8 cellular contexts compared by ENCODE assay signal in the genomic region with DNA sequence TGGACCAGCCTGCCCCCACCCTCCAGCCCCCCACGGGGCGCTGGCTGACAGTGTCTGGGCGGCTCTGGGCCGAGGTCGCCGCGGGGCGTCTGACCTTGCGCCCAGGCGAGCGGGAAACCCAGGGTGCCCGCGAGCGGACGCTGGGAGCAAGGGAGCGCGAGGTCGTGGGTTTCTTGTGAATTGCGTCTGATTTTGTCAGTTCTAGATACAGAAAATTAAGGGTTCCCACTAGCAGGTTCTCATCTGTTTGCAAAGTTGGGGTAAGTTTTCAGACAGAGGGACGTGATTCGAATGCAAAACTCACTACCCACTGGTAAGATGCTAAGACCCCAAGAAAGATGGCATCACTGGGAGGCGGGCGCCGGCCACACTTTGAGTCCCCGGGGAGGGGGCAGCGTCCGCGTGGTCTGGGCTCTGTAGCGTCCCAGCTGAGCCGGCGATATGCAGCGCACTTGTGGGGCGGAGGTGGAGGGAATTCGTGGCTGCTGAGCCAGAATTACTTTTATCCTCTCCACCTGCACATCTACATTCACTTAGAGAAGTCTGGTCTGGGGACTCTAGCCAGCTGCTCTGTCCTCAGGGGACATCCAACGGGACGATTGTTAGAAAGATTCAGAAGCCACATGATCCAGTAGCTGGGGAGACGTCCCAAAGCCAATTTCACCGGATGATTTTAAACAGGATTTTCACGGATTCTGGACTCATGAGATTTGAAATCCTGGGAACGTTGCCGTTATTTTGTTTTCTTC.
DNase-seq lines count a peak whose midpoint lies in the region; ATAC-seq and TF ChIP-seq lines count a peak whose summit lies in the region.

No MANE protein-coding gene starts in this region.

- H3K27me3 ChIP-seq in MM.1S (replicated peaks; ENCODE audit: insufficient read depth, low read length): no peaks in the 10 kb centered on the region; the same call in 1 of the 2 replicates
- no peaks in the 10 kb centered on the region for H3K27me3 ChIP-seq in rectal smooth muscle tissue (ENCODE audit: control insufficient read depth, insufficient read depth, low read length)

- no peaks in the 10 kb centered on the region for H3K79me2 ChIP-seq in MM.1S (ENCODE audit: low read length)

- no peak for DNase-seq in MM.1S
- DNase-seq in amygdala (lab: John Stamatoyannopoulos, UW): peak in 41 of 56 donors; percentile 7 to 59 (median 31)
- DNase-seq in hypothalamus (lab: John Stamatoyannopoulos, UW): peak in 45 of 51 donors; percentile 3 to 77 (median 34)
- DNase-seq in effector CD4-positive, alpha-beta T cell: no peak

- ATAC-seq in GM21723 (IDR thresholded peaks at IDR 0.05; ENCODE audit: unreplicated experiment) (peak; percentile 16), HG03469 (IDR thresholded peaks at IDR 0.05; ENCODE audit: unreplicated experiment) (no peak)

- H2AFZ ChIP-seq in MM.1S (ENCODE audit: low read length): peak overlapping the region; percentile 79

- peak overlapping the region; percentile 67 for H3K4me3 ChIP-seq in MM.1S (ENCODE audit: low read length)
- H3K4me3 ChIP-seq in rectal smooth muscle tissue (ENCODE audit: low read length): peak overlapping the region; percentile 75

- TF ChIP-seq CTCF in MM.1S (IDR thresholded peaks at IDR 0.05; ENCODE audit: low read length): no peak

- H3K27ac ChIP-seq in MM.1S (ENCODE audit: low read length) (no peak overlapping the region), rectal smooth muscle tissue (ENCODE audit: low read depth, low read length) (peak overlapping the region; percentile 73)

- no peaks in the 10 kb centered on the region for H3K9me2 ChIP-seq in MM.1S (replicated peaks; ENCODE audit: insufficient read depth, low read length)

- H3K36me3 ChIP-seq in ES-I3 (ENCODE audit: insufficient read depth, low read length) (no peaks in the 10 kb centered on the region), MM.1S (replicated peaks; ENCODE audit: insufficient read depth, low read length) (no peaks in the 10 kb centered on the region), rectal smooth muscle tissue (ENCODE audit: control insufficient read depth, insufficient read depth, low read length) (no peaks in the 10 kb centered on the region)

- peak overlapping the region; percentile 73 for H3K9ac ChIP-seq in ES-I3 (ENCODE audit: low read depth, low read length)
- no peak overlapping the region for H3K9ac ChIP-seq in MM.1S (ENCODE audit: low read length)
- H3K9ac ChIP-seq in rectal smooth muscle tissue (ENCODE audit: low read length): peak overlapping the region; percentile 46

- no peaks in the 10 kb centered on the region; the same call in 1 of the 2 replicates for H3F3A ChIP-seq in MM.1S (ENCODE audit: insufficient read depth, low read length)

- H3K4me1 ChIP-seq in ES-I3 (ENCODE audit: insufficient read depth, low read length) (no peaks in the 10 kb centered on the region), MM.1S (ENCODE audit: low read length) (no peaks in the 10 kb centered on the region), rectal smooth muscle tissue (ENCODE audit: control insufficient read depth, insufficient read depth, low read length) (peaks cover 5% of the 10 kb centered on the region)

- H3K4me2 ChIP-seq in MM.1S (ENCODE audit: low read depth, low read length): peak overlapping the region; percentile 91

- no peaks in the 10 kb centered on the region for H4K20me1 ChIP-seq in MM.1S (ENCODE audit: insufficient read depth, low read length)

- no peaks in the 10 kb centered on the region for H3K9me3 ChIP-seq in ES-I3 (ENCODE audit: control insufficient read depth, insufficient read depth, low read length)
- no peaks in the 10 kb centered on the region for H3K9me3 ChIP-seq in MM.1S (replicated peaks; ENCODE audit: insufficient read depth, low read length)

Comparison
In these comparisons a context has a peak if more than half of its experiments do, and no peak if none do; other contexts are left out.
1. DNase-seq: peak in amygdala (41 of 56) and hypothalamus (45 of 51); none in MM.1S (single experiment) and effector CD4-positive, alpha-beta T cell (single experiment).